In genomic region chr21:33645730-33646129, GRCh38 we compare ENCODE assay signal across 18 cellular contexts. TPM values are rescaled to one million over a fixed set of nuclear protein-coding genes. Genes with fewer than 3 reads are reported as not detected.
DNase-seq lines count a peak whose midpoint lies in the region; FAIRE-seq and TF ChIP-seq lines count a peak whose summit lies in the region.
"Had no signal": no experiment of that assay in that cellular context is flagged by ENCODE, and none has a peak within 500 bp of the region (broad histone marks: within the 10 kb centered on the region; RNA-seq: fewer than 3 reads in every experiment).

No MANE protein-coding gene starts in this region.

- no peak overlapping the region for H3K18ac ChIP-seq in H1 (ENCODE audit: extremely low read depth, low read length)
- H3K18ac ChIP-seq in mesenchymal stem cell (ENCODE audit: low read depth in 1 of 2, low read length in 2 of 2) = no peak overlapping the region

- no peak overlapping the region for H3K56ac ChIP-seq in H1 (replicated peaks; ENCODE audit: insufficient read length, low read depth, low read length)

- no peak for TF ChIP-seq CTCF in H1 (IDR thresholded peaks at IDR 0.05; ENCODE audit: control extremely low read depth in 1 of 3, insufficient read depth in 1 of 3, low read depth in 1 of 3, low read length in 3 of 3)

- H3K79me2 ChIP-seq in H1 (ENCODE audit: control insufficient read depth in 1 of 2, insufficient read depth in 2 of 2, low read length in 2 of 2) = peaks cover 32 to 78% of the 10 kb centered on the region in 2 experiments

- H2BK15ac ChIP-seq in H1 (ENCODE audit: low read length) (no peak overlapping the region), mesenchymal stem cell (ENCODE audit: low read depth, poor library complexity, severe bottlenecking) (peak overlapping the region; percentile 48)

- H3K9ac ChIP-seq in H1 (replicated peaks in 1 of 4; ENCODE audit: extremely low read depth in 1 of 4, low read depth in 3 of 4, low read length in 3 of 4) (no peak overlapping the region), mesenchymal stem cell (ENCODE audit: low read length) (no peak overlapping the region)

- H3K79me1 ChIP-seq in H1 (ENCODE audit: low read depth, low read length) (peaks cover 5% of the 10 kb centered on the region; the same call in 1 of the 2 replicates), mesenchymal stem cell (replicated peaks; ENCODE audit: low read length, poor library complexity, severe bottlenecking) (peaks cover 6% of the 10 kb centered on the region)

- no peak overlapping the region for H3K14ac ChIP-seq in H1 (ENCODE audit: insufficient read length)
- H3K14ac ChIP-seq in mesenchymal stem cell (ENCODE audit: low read length in 2 of 2) = no peak overlapping the region

- H3K4ac ChIP-seq in H1 (replicated peaks; ENCODE audit: insufficient read length, low read depth, low read length) (no peak overlapping the region), mesenchymal stem cell (ENCODE audit: low read depth in 1 of 2, low read length in 2 of 2) (no peak overlapping the region)

- no peak overlapping the region for H2AFZ ChIP-seq in H1 (ENCODE audit: low read length)
- H2AFZ ChIP-seq in mesenchymal stem cell (ENCODE audit: low read depth, low read length) = no peak overlapping the region

- POLR2A ChIA-PET in H1 (lab: Charles Lee; ENCODE audit: partially characterized antibody) = interaction anchor here (0.6 to 2.0 kb wide), 3 partner anchors 11 to 137 kb away, joined by 3 to 10 read pairs (median 3); partner anchors contain the start of gene SON

- H4K5ac ChIP-seq in H1 (ENCODE audit: insufficient read length, low read depth, low read length) = no peak overlapping the region

- TF ChIP-seq RAD21 in Ishikawa (IDR thresholded peaks at IDR 0.05; ENCODE audit: low read depth) = no peak
- TF ChIP-seq RAD21 in H1 (IDR thresholded peaks at IDR 0.05 in 1 of 2, conservative IDR thresholded peaks at IDR 0.05 in 1 of 2; ENCODE audit: low read depth in 2 of 2, low read length in 2 of 2) = no peak

- H4K91ac ChIP-seq in H1 (replicated peaks; ENCODE audit: insufficient read length, low read length) (no peak overlapping the region), mesenchymal stem cell (ENCODE audit: low read length) (no peak overlapping the region)

- DNase-seq in CD1c-positive myeloid dendritic cell (ENCODE audit: extremely low spot score) (peak; percentile 15), H1 (ENCODE audit: low read depth in 1 of 2, low spot score in 2 of 2) (no peak), mesenchymal stem cell (no peak), KG1 (lab: John Stamatoyannopoulos, UW) (no peak), NCI-H146 treated with DMSO at 0.1 percent for 48 hours (lab: John Stamatoyannopoulos, UW; ENCODE audit: unreplicated experiment) (no peak), frontal cortex (ENCODE audit: low spot score in 2 of 2) (no peak)
- no peak for DNase-seq in effector CD8-positive, alpha-beta T cell (lab: John Stamatoyannopoulos, UW)
- DNase-seq: AML-193, DMS79 treated with DMSO at 0.1 percent for 48 hours, HFFc6, NCI-H1105 treated with DMSO at 0.1 percent for 48 hours, NCI-H1694 treated with DMSO at 0.1 percent for 48 hours, NCI-H2227 treated with DMSO at 0.1 percent for 48 hours, NCI-H510A treated with DMSO at 0.1 percent for 48 hours, NCI-H82 had no signal

- peaks cover 9 to 24% of the 10 kb centered on the region in 2 experiments for H4K20me1 ChIP-seq in H1 (replicated peaks in 1 of 2; ENCODE audit: control insufficient read depth in 1 of 2, insufficient read depth in 2 of 2, low read length in 2 of 2)

- 92% methylated on average over 4 of the region's 4 CpGs; no CpG with 5 or more reads in 1 of the 2 experiments for WGBS in H1 (ENCODE audit: extremely low coverage in 1 of 2, insufficient coverage in 1 of 2, insufficient read length in 1 of 2, insufficient replicate concordance in 2 of 2, low coverage in 1 of 2, low lambda C conversion rate in 2 of 2, missing lambda C conversion rate in 1 of 2), 2 experiments
- 100% methylated on average over 2 of the region's 4 CpGs for WGBS in mesenchymal stem cell

- H3K23me2 ChIP-seq in H1 (ENCODE audit: low read depth, low read length) = peaks cover 9% of the 10 kb centered on the region

- FAIRE-seq in H1 (lab: Jason Lieb, UNC) (no peak), frontal cortex (lab: Jason Lieb, UNC) (no peak)
- FAIRE-seq: H54 had no signal

- H3K4me1 ChIP-seq in H1 (replicated peaks in 1 of 4; ENCODE audit: control insufficient read depth in 3 of 4, insufficient read depth in 4 of 4, low read length in 3 of 4) = peaks cover 0 to 6% (median 4%) of the 10 kb centered on the region in 4 experiments; a peak in 4 of 7 replicates
- peaks cover 11% of the 10 kb centered on the region for H3K4me1 ChIP-seq in mesenchymal stem cell (ENCODE audit: control insufficient read depth, insufficient read depth, low read depth, low read length)

- H3K36me3 ChIP-seq in H1 (ENCODE audit: control insufficient read depth in 2 of 4, insufficient read depth in 4 of 4, low read length in 3 of 4) = no peaks in the 10 kb centered on the region
- no peaks in the 10 kb centered on the region for H3K36me3 ChIP-seq in mesenchymal stem cell (ENCODE audit: control insufficient read depth in 1 of 2, insufficient read depth in 2 of 2, low read depth in 1 of 2, low read length in 2 of 2)

- TF ChIP-seq EP300 in Ishikawa (IDR thresholded peaks at IDR 0.05; ENCODE audit: borderline replicate concordance) (no peak), H1 (IDR thresholded peaks at IDR 0.05; ENCODE audit: borderline replicate concordance in 1 of 2, low read depth in 2 of 2, low read length in 2 of 2) (no peak)

- H3K27me3 ChIP-seq in H1 (replicated peaks in 1 of 4; ENCODE audit: control insufficient read depth in 3 of 4, extremely low read depth in 1 of 4, insufficient read depth in 3 of 4, low read length in 3 of 4) (no peaks in the 10 kb centered on the region), mesenchymal stem cell (ENCODE audit: control insufficient read depth in 1 of 2, insufficient read depth in 1 of 2, low read length in 2 of 2) (no peaks in the 10 kb centered on the region)

- H3K9me3 ChIP-seq in H1 (ENCODE audit: insufficient read depth in 2 of 2, low read depth in 1 of 2, low read length in 1 of 2) (no peaks in the 10 kb centered on the region), mesenchymal stem cell (ENCODE audit: control insufficient read depth, low read length) (no peaks in the 10 kb centered on the region)

- H3K4me2 ChIP-seq in H1 (ENCODE audit: insufficient read depth in 1 of 2, low read depth in 2 of 2, low read length in 2 of 2) = 0 out of 4 replicates have a peak overlapping the region, but pooled peaks of 1 of the 2 experiments have one; percentile 75
- H3K4me2 ChIP-seq in mesenchymal stem cell (ENCODE audit: low read length, poor library complexity, severe bottlenecking) = no peak overlapping the region

- H3K4me3 ChIP-seq in H1 (ENCODE audit: extremely low read depth in 1 of 4, insufficient read depth in 2 of 4, low read depth in 3 of 4, low read length in 4 of 4) = no peak overlapping the region
- no peak overlapping the region for H3K4me3 ChIP-seq in mesenchymal stem cell (ENCODE audit: insufficient read depth in 1 of 2, low read depth in 1 of 2, low read length in 2 of 2)

- H3K23ac ChIP-seq in H1 (ENCODE audit: insufficient read length) (no peak overlapping the region), mesenchymal stem cell (ENCODE audit: low read length in 2 of 2) (no peak overlapping the region)

- no peak for TF ChIP-seq POLR2A in H1 (IDR thresholded peaks at IDR 0.05; ENCODE audit: control extremely low read depth in 1 of 2, low read depth in 2 of 2, low read length in 2 of 2)

- no peak overlapping the region for H2BK5ac ChIP-seq in H1 (ENCODE audit: low read depth, low read length)
- H2BK5ac ChIP-seq in mesenchymal stem cell (ENCODE audit: low read depth, low read length, poor library complexity, severe bottlenecking) = no peak overlapping the region

- no peak overlapping the region for H2BK120ac ChIP-seq in H1 (replicated peaks; ENCODE audit: low read depth, low read length)
- H2BK120ac ChIP-seq in mesenchymal stem cell (ENCODE audit: low read depth, low read length) = no peak overlapping the region

- CTCF ChIA-PET in H1 (lab: Charles Lee; ENCODE audit: partially characterized antibody) = interaction anchor here (1.0 kb wide), 2 partner anchors 122 to 284 kb away, joined by 3 read pairs; no protein-coding TSS in a partner anchor

- H4K8ac ChIP-seq in H1 (ENCODE audit: extremely low read depth, insufficient read depth, low read length) (no peak overlapping the region), mesenchymal stem cell (ENCODE audit: low read length) (no peak overlapping the region)

- no peak overlapping the region for H3K27ac ChIP-seq in H1 (ENCODE audit: low read depth, low read length)
- no peak overlapping the region for H3K27ac ChIP-seq in mesenchymal stem cell (ENCODE audit: low read length, poor library complexity, severe bottlenecking)
- H3K27ac ChIP-seq: C4-2B had no signal

- H2BK12ac ChIP-seq in H1 (ENCODE audit: low read depth, low read length) (no peak overlapping the region), mesenchymal stem cell (ENCODE audit: low read length in 2 of 2) (no peak overlapping the region)

- H2BK20ac ChIP-seq in H1 (ENCODE audit: low read length) = no peak overlapping the region

- H2AK5ac ChIP-seq in H1 (ENCODE audit: low read depth, low read length) = no peak overlapping the region
- H2AK5ac ChIP-seq in mesenchymal stem cell (ENCODE audit: low read length, severe bottlenecking) = no peak overlapping the region

RNA-seq across cellular contexts. Expression of gene ITSN1, which starts 3.4 kb away (rescaled TPM):
- total RNA-seq in H1 (2021; fragmentation: NEBNext Ultra II Directional; extraction: Animal tissue kit (Norgen Biotek cat#: 25700)) = 78.1 and 81.1 TPM in 2 replicates
- 48.9 and 60.8 TPM in 2 replicates for polyA plus RNA-seq in H1 (2011; rRNA removed)
- 71.3 TPM for polyA plus RNA-seq in H1 (2011; cell fraction: cytosol; rRNA removed)
- 151 TPM for polyA plus RNA-seq in H1 (2011; cell fraction: nucleus; rRNA removed)
- 77.9 to 94.5 TPM (median 91.7 TPM) in 4 replicates for polyA plus RNA-seq in H1 (2012, experiment 1 of 2)
- 5.1 TPM for polyA plus RNA-seq in H1 (2012, experiment 2 of 2)
- 51.9 TPM for polyA plus RNA-seq in H1 (2013, experiment 1 of 2)
- polyA plus RNA-seq in H1 (2013, experiment 2 of 2) = 50.0 TPM
- 132 and 143 TPM in 2 replicates for polyA minus RNA-seq in H1 (2011; rRNA and poly(A)+ RNA removed)
- 54.9 TPM for polyA minus RNA-seq in H1 (2011; cell fraction: cytosol; rRNA and poly(A)+ RNA removed)
- polyA minus RNA-seq in H1 (2011; cell fraction: nucleus; rRNA and poly(A)+ RNA removed) = 85.2 TPM
- polyA plus RNA-seq in mesenchymal stem cell (2013, experiment 1 of 2) = 32.0 TPM
- 30.6 TPM for polyA plus RNA-seq in mesenchymal stem cell (2013, experiment 2 of 2)
- total RNA-seq in frontal cortex = 73.8 TPM

RNA-seq across cellular contexts. Expression of gene CRYZL1, which starts 4.2 kb away (rescaled TPM):
- 15.6 and 16.8 TPM in 2 replicates for total RNA-seq in H1 (2021; fragmentation: NEBNext Ultra II Directional; extraction: Animal tissue kit (Norgen Biotek cat#: 25700))
- 8.3 and 15.8 TPM in 2 replicates for polyA plus RNA-seq in H1 (2011; rRNA removed)
- polyA plus RNA-seq in H1 (2011; cell fraction: cytosol; rRNA removed) = 19.8 TPM
- polyA plus RNA-seq in H1 (2011; cell fraction: nucleus; rRNA removed) = 11.1 TPM
- polyA plus RNA-seq in H1 (2012, experiment 1 of 2) = 17.9 to 29.6 TPM (median 19.1 TPM) in 4 replicates
- 2.5 TPM for polyA plus RNA-seq in H1 (2012, experiment 2 of 2)
- 15.6 TPM for polyA plus RNA-seq in H1 (2013, experiment 1 of 2)
- polyA plus RNA-seq in H1 (2013, experiment 2 of 2) = 14.2 TPM
- 35.9 and 37.8 TPM in 2 replicates for polyA minus RNA-seq in H1 (2011; rRNA and poly(A)+ RNA removed)
- 13.5 TPM for polyA minus RNA-seq in H1 (2011; cell fraction: cytosol; rRNA and poly(A)+ RNA removed)
- polyA minus RNA-seq in H1 (2011; cell fraction: nucleus; rRNA and poly(A)+ RNA removed) = 34.1 TPM
- 34.0 TPM for polyA plus RNA-seq in mesenchymal stem cell (2013, experiment 1 of 2)
- 33.9 TPM for polyA plus RNA-seq in mesenchymal stem cell (2013, experiment 2 of 2)
- total RNA-seq in frontal cortex = 68.9 TPM

RNA-seq across cellular contexts. Expression of gene DONSON, which starts 57.2 kb away (rescaled TPM):
- 27.9 and 32.5 TPM in 2 replicates for total RNA-seq in H1 (2021; fragmentation: NEBNext Ultra II Directional; extraction: Animal tissue kit (Norgen Biotek cat#: 25700))
- 14.0 and 21.9 TPM in 2 replicates for polyA plus RNA-seq in H1 (2011; rRNA removed)
- 23.0 TPM for polyA plus RNA-seq in H1 (2011; cell fraction: cytosol; rRNA removed)
- 18.1 TPM for polyA plus RNA-seq in H1 (2011; cell fraction: nucleus; rRNA removed)
- polyA plus RNA-seq in H1 (2012, experiment 1 of 2) = 27.4 to 45.2 TPM (median 30.4 TPM) in 4 replicates
- 6.0 TPM for polyA plus RNA-seq in H1 (2012, experiment 2 of 2)
- 21.5 TPM for polyA plus RNA-seq in H1 (2013, experiment 1 of 2)
- polyA plus RNA-seq in H1 (2013, experiment 2 of 2) = 21.8 TPM
- 34.4 and 42.3 TPM in 2 replicates for polyA minus RNA-seq in H1 (2011; rRNA and poly(A)+ RNA removed)
- polyA minus RNA-seq in H1 (2011; cell fraction: cytosol; rRNA and poly(A)+ RNA removed) = 15.3 TPM
- polyA minus RNA-seq in H1 (2011; cell fraction: nucleus; rRNA and poly(A)+ RNA removed) = 19.4 TPM
- 11.2 TPM for polyA plus RNA-seq in mesenchymal stem cell (2013, experiment 1 of 2)
- polyA plus RNA-seq in mesenchymal stem cell (2013, experiment 2 of 2) = 11.9 TPM
- total RNA-seq in frontal cortex = 24.5 TPM
